In genomic region chr5:89929173-89929572, GRCh38 we compare ENCODE assay signal across 19 cellular contexts.
DNase-seq lines count a peak whose midpoint lies in the region; ATAC-seq and TF ChIP-seq lines count a peak whose summit lies in the region.
"Had no signal": no experiment of that assay in that cellular context is flagged by ENCODE, and none has a peak within 500 bp of the region (broad histone marks: within the 10 kb centered on the region; RNA-seq: fewer than 3 reads in every experiment).

No MANE protein-coding gene starts in this region.

- intact Hi-C loops in upper lobe of right lung (cut with DNase I) = no loop called here

- no peaks in the 10 kb centered on the region for H3K4me1 ChIP-seq in upper lobe of right lung
- H3K4me1 ChIP-seq: left lung, pancreas, testis had no signal

- DNase-seq in LHCN-M2 (ENCODE audit: low read depth) = peak; percentile 54
- peak; percentile 4 for DNase-seq in UCSD-AML1 (lab: John Stamatoyannopoulos, UW; ENCODE audit: unreplicated experiment)
- DNase-seq in myocyte (ENCODE audit: low read depth) = peak; percentile 24
- no peak for DNase-seq in upper lobe of right lung
- no peak for DNase-seq in NCI-H146 treated with DMSO at 0.1 percent for 48 hours (lab: John Stamatoyannopoulos, UW; ENCODE audit: unreplicated experiment)
- DNase-seq: activated CD4-positive, alpha-beta memory T cell treated with anti-CD3 and anti-CD28 coated beads, Interleukin-2, amount 10 ng/mL, durations not matched to agents 7 days and 5 days; activated naive CD8-positive, alpha-beta T cell treated with anti-CD3 and anti-CD28 coated beads, Interleukin-2, amount 10 ng/mL, durations not matched to agents 7 days and 5 days; central memory CD4-positive, alpha-beta T cell; left lung; NCI-H1105 treated with DMSO at 0.1 percent for 48 hours; pancreas; SHP77 treated with DMSO at 0.1 percent for 48 hours; stimulated activated CD4-positive, alpha-beta T cell treated with anti-CD3 and anti-CD28 coated beads, Interleukin-4, amount 100 ng/mL, for 24 hours; stimulated activated CD8-positive, alpha-beta memory T cell treated with anti-CD3 and anti-CD28 coated beads, Interleukin-4, amount 100 ng/mL, for 48 hours; testis had no signal

- no peaks in the 10 kb centered on the region for H3K36me3 ChIP-seq in upper lobe of right lung
- H3K36me3 ChIP-seq: left lung, pancreas had no signal

- H3K27me3 ChIP-seq in upper lobe of right lung = no peaks in the 10 kb centered on the region
- H3K27me3 ChIP-seq: left lung, pancreas, testis had no signal

- H3K27ac ChIP-seq in upper lobe of right lung = no peak overlapping the region
- H3K27ac ChIP-seq: left lung, pancreas, testis had no signal

- ATAC-seq in upper lobe of right lung (no peak), HG03045 (IDR thresholded peaks at IDR 0.05; ENCODE audit: unreplicated experiment) (no peak)
- ATAC-seq: K562, left lung, pancreas had no signal

- H3K9me3 ChIP-seq in upper lobe of right lung = no peaks in the 10 kb centered on the region
- H3K9me3 ChIP-seq: left lung, pancreas, testis had no signal

- no peak overlapping the region for H3K4me3 ChIP-seq in upper lobe of right lung
- H3K4me3 ChIP-seq: K562, left lung, pancreas, skin epidermis, testis had no signal

- TF ChIP-seq CTCF in GM12872 (IDR thresholded peaks at IDR 0.05; ENCODE audit: insufficient read depth, low read depth, low read length) (0 out of 3 replicates have a peak, but pooled peaks have one; percentile 7), upper lobe of right lung (IDR thresholded peaks at IDR 0.05) (no peak)

Comparison
In these comparisons a context has a peak if more than half of its experiments do, and no peak if none do; other contexts are left out.
1. DNase-seq: peak in LHCN-M2 (single experiment), UCSD-AML1 (single experiment) and myocyte (single experiment); none in upper lobe of right lung (single experiment) and NCI-H146 treated with DMSO at 0.1 percent for 48 hours (single experiment).